8 cellular contexts compared by ENCODE assay signal in the genomic region with DNA sequence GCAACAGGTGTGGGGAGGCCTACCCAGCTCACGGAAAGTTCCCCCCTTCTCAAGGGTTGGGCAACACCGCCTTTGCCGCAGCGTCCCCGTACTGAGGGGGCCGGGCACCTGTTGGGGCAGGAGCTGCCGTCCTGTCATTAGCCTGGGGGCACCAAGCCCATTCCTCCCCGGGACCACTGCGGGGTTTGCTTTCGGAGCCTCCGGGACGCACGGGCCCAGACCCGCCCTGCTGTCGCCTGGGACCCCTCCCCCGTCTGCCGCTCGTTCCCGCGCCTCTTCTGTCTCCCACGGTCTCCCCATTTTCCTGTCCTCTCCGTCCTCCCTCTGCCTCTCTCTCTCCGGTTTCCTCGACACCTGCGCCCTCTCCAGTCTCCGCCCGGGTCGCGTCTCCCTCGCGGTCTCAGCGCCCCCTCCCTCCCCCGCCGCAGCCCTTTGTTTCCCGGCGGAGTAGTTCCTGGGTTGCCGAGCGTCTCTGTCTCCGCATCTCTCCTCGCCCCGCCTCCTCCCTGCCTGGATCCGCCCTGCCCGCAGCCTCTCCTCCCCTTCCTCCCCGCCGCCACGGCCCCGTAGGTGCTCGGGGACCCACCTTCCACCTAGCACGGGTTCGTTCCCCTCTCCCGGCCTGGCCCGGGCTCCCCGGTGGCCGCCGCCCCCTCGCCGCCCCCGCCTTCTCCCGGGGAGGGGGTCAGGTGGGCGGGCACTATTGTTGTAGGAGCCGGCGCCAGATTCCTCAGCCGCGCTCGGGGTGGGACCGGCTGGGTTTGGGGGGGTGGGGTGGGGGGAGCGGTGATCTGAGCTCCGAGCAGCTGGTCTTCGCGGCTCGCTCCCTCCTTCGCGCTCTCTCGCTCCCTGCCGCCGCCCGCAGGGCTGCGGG. TPM values are rescaled to one million over a fixed set of nuclear protein-coding genes. Genes with fewer than 3 reads are reported as not detected.
DNase-seq lines count a peak whose midpoint lies in the region; ATAC-seq and TF ChIP-seq lines count a peak whose summit lies in the region.

A gene (plus strand): TSS at position 540 of the 874 bp plus-strand sequence. CDS start 434 bp downstream, outside the sequence.

- peak; percentile 76 for ATAC-seq in CD4-positive, alpha-beta T cell (ENCODE audit: poor library complexity)
- no peak for ATAC-seq in GM18519 (IDR thresholded peaks at IDR 0.05; ENCODE audit: low FRiP score, unreplicated experiment)

- H3K9me3 ChIP-seq in CD4-positive, alpha-beta T cell (ENCODE audit: control insufficient read depth, low read length) = no peaks in the 10 kb centered on the region
- no peaks in the 10 kb centered on the region for H3K9me3 ChIP-seq in HEK293 (ENCODE audit: control insufficient read depth, insufficient read depth, low read depth, low read length)

- in situ Hi-C loops in endometrial microvascular endothelial cells (cut with HindIII; ENCODE audit: inconsistent ontology term, low pct_unique_long_range_greater_than_20kb, low sequenced_read_pairs) = no loop called here

- H3K9me3 Mint-ChIP-seq in CD4-positive, alpha-beta T cell = no peaks in the 10 kb centered on the region

- H3K4me1 ChIP-seq in HEK293 (ENCODE audit: control insufficient read depth, insufficient read depth, low read length) = peaks cover 3% of the 10 kb centered on the region; the same call in 1 of the 2 replicates

- peaks cover 0 to 5% of the 10 kb centered on the region in 2 experiments; a peak in 1 of 3 replicates for H3K36me3 ChIP-seq in HEK293 (ENCODE audit: control insufficient read depth in 2 of 2, insufficient read depth in 1 of 2, low read length in 2 of 2)

- intact Hi-C loops in CD4-positive, alpha-beta T cell (cut with DNase I, micrococcal nuclease) = no loop called here

- peak; percentile 55 to 80 (median 74) for DNase-seq in CD4-positive, alpha-beta T cell
- DNase-seq in NCI-H748 treated with DMSO at 0.1 percent for 48 hours (lab: John Stamatoyannopoulos, UW) (peak; percentile 66), mucosa of gallbladder (ENCODE audit: low spot score) (peak; percentile 69)
- peak; percentile 42 for DNase-seq in activated CD8-positive, alpha-beta memory T cell treated with anti-CD3 and anti-CD28 coated beads, Interleukin-2, amount 50 U/mL, for 1 hour (ENCODE audit: extremely low read depth)
- peak; percentile 62 to 66 for DNase-seq in stimulated activated CD8-positive, alpha-beta memory T cell treated with anti-CD3 and anti-CD28 coated beads, Interleukin-2, amount 100 ng/mL, for 48 hours (ENCODE audit: low read depth in 2 of 2)

- no peaks in the 10 kb centered on the region for H3K36me3 Mint-ChIP-seq in CD4-positive, alpha-beta T cell (ENCODE audit: low read depth)

- H3K27me3 Mint-ChIP-seq in CD4-positive, alpha-beta T cell = no peaks in the 10 kb centered on the region

- H3K27ac ChIP-seq in CD4-positive, alpha-beta T cell (ENCODE audit: low read depth, low read length) = no peak within 1 kb of the TSS
- H3K27ac ChIP-seq in HEK293 (ENCODE audit: extremely low read depth, low read depth, low read length) = peak within 1 kb of the TSS; percentile 43; the same call in 1 of the 2 replicates

- no peak for TF ChIP-seq CTCF in CD4-positive, alpha-beta T cell (IDR thresholded peaks at IDR 0.05)
- peak; percentile 88 for TF ChIP-seq CTCF in HEK293 (tag by site-specific recombination; IDR thresholded peaks at IDR 0.05)

- H3K4me3 Mint-ChIP-seq in CD4-positive, alpha-beta T cell = peak within 1 kb of the TSS; percentile 93

- peak within 1 kb of the TSS; percentile 63 for H3K4me3 ChIP-seq in HEK293 (ENCODE audit: low read depth, low read length)

- CTCF ChIA-PET in CD4-positive, alpha-beta T cell (lab: Charles Lee) = interaction anchor here (0.6 kb wide), 1 partner anchor 275 kb away, joined by 3 read pairs; no protein-coding TSS in a partner anchor
- CTCF ChIA-PET in HEK293 (lab: Yijun Ruan, JAX) = interaction anchor here (0.7 to 4.6 kb wide), 5 partner anchors 14 to 170 kb away, joined by 3 to 28 read pairs (median 4); a partner anchor contains a TSS

- H3K27me3 ChIP-seq in CD4-positive, alpha-beta T cell (ENCODE audit: control insufficient read depth, insufficient read depth, low read length) = no peaks in the 10 kb centered on the region

- H3K4me1 Mint-ChIP-seq in CD4-positive, alpha-beta T cell (ENCODE audit: low read depth) = peaks cover 39% of the 10 kb centered on the region

- POLR2A ChIA-PET in CD4-positive, alpha-beta T cell (lab: Charles Lee) = interaction anchor here (2.3 kb wide), 1 partner anchor 33 kb away, joined by 7 read pairs; a partner anchor contains a TSS
- POLR2A ChIA-PET in HEK293 (lab: Yijun Ruan, JAX) = interaction anchor here (0.6 to 2.0 kb wide), 5 partner anchors 9 to 1593 kb away, joined by 3 to 4 read pairs (median 3); a partner anchor contains a TSS

- H3K27ac Mint-ChIP-seq in CD4-positive, alpha-beta T cell = peak within 1 kb of the TSS; percentile 28

TF ChIP-seq in HEK293, 187 proteins besides CTCF, POLR2A, EP300 and RAD21 (continues in another document):
- TF ChIP-seq ZSCAN16 (tag by site-specific recombination; IDR thresholded peaks at IDR 0.05) = 0 out of 2 replicates have a peak, but pooled peaks have one; percentile 24
- no peak for TF ChIP-seq ZNF768 (tag by site-specific recombination; IDR thresholded peaks at IDR 0.05)
- TF ChIP-seq YY2 (tag by site-specific recombination; IDR thresholded peaks at IDR 0.05) = no peak
- TF ChIP-seq ZNF707 (tag by site-specific recombination; IDR thresholded peaks at IDR 0.05) = no peak
- TF ChIP-seq ZEB2 (tag by site-specific recombination; IDR thresholded peaks at IDR 0.05) = peak; percentile 88
- TF ChIP-seq ZSCAN23 (tag by site-specific recombination; IDR thresholded peaks at IDR 0.05) = peak; percentile 35; the same call in 1 of the 2 replicates
- TF ChIP-seq, protein P1, sequence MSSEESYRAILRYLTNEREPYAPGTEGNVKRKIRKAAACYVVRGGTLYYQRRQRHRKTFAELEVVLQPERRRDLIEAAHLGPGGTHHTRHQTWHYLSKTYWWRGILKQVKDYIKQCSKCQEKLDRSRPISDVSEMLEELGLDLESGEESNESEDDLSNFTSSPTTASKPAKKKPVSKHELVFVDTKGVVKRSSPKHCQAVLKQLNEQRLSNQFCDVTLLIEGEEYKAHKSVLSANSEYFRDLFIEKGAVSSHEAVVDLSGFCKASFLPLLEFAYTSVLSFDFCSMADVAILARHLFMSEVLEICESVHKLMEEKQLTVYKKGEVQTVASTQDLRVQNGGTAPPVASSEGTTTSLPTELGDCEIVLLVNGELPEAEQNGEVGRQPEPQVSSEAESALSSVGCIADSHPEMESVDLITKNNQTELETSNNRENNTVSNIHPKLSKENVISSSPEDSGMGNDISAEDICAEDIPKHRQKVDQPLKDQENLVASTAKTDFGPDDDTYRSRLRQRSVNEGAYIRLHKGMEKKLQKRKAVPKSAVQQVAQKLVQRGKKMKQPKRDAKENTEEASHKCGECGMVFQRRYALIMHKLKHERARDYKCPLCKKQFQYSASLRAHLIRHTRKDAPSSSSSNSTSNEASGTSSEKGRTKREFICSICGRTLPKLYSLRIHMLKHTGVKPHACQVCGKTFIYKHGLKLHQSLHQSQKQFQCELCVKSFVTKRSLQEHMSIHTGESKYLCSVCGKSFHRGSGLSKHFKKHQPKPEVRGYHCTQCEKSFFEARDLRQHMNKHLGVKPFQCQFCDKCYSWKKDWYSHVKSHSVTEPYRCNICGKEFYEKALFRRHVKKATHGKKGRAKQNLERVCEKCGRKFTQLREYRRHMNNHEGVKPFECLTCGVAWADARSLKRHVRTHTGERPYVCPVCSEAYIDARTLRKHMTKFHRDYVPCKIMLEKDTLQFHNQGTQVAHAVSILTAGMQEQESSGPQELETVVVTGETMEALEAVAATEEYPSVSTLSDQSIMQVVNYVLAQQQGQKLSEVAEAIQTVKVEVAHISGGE (tag by site-specific recombination; conservative IDR thresholded peaks at IDR 0.05; ENCODE audit: low read depth) = peak; percentile 84
- peak; percentile 98 for TF ChIP-seq SCRT1 (tag by site-specific recombination; IDR thresholded peaks at IDR 0.05; ENCODE audit: borderline replicate concordance)
- TF ChIP-seq ZNF76 (tag by site-specific recombination; IDR thresholded peaks at IDR 0.05; ENCODE audit: borderline replicate concordance, low read depth) = no peak
- TF ChIP-seq ZNF335 (tag by site-specific recombination; conservative IDR thresholded peaks at IDR 0.05) = peak; percentile 59
- TF ChIP-seq ZNF416 (tag by site-specific recombination; IDR thresholded peaks at IDR 0.05) = no peak
- TF ChIP-seq ZNF248 (tag by site-specific recombination; IDR thresholded peaks at IDR 0.05) = no peak
- TF ChIP-seq, protein P2, sequence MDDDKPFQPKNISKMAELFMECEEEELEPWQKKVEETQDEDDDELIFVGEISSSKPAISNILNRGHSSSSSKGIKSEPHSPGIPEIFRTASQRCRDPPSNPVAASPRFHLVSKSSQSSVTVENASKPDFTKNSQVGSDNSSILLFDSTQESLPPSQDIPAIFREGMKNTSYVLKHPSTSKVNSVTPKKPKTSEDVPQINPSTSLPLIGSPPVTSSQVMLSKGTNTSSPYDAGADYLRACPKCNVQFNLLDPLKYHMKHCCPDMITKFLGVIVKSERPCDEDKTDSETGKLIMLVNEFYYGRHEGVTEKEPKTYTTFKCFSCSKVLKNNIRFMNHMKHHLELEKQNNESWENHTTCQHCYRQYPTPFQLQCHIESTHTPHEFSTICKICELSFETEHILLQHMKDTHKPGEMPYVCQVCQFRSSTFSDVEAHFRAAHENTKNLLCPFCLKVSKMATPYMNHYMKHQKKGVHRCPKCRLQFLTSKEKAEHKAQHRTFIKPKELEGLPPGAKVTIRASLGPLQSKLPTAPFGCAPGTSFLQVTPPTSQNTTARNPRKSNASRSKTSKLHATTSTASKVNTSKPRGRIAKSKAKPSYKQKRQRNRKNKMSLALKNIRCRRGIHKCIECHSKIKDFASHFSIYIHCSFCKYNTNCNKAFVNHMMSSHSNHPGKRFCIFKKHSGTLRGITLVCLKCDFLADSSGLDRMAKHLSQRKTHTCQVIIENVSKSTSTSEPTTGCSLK (tag by site-specific recombination; IDR thresholded peaks at IDR 0.05) = no peak
- TF ChIP-seq ZNF544 (tag by site-specific recombination; IDR thresholded peaks at IDR 0.05) = no peak
- TF ChIP-seq ZNF121 (tag by site-specific recombination; IDR thresholded peaks at IDR 0.05) = no peak
- TF ChIP-seq ZNF10 (tag by site-specific recombination; IDR thresholded peaks at IDR 0.05) = no peak
- TF ChIP-seq GLI2 (tag by site-specific recombination; IDR thresholded peaks at IDR 0.05; ENCODE audit: borderline replicate concordance, low read depth) = no peak

RNA-seq across cellular contexts. Expression of the gene that starts here (rescaled TPM):
- 1 to 10 TPM; 3.9 to 5.7 TPM for total RNA-seq in CD4-positive, alpha-beta T cell
- 12.1 TPM for total RNA-seq in endometrial microvascular endothelial cells (ENCODE audit: inconsistent ontology term)
- total RNA-seq in mucosa of gallbladder = 43.1 TPM
